In the genomic region with DNA sequence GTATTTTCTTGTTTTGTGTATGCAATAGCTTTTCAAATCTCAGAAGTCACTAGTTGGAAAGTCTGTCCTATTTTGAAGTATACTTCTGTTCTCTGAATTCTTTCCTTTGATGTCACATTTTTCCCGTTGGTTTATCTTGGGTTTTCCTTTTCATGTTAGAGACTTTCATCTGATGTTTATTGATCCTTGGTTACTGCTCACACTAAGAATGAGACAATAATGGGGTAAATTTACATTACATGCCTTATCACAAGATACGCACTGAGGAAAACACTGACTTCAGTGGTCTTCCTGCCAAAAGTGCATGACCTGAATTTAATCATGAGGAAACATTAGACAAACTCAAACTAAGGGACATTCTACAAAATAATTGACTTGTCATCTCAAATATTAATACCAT, we compare ENCODE assay signal across 1 cellular context.
A peak's percentile ranks its signal among the peaks of the same experiment; 100 is the strongest.
TF ChIP-seq lines count a peak whose summit lies in the region.

No MANE protein-coding gene starts in this region.

TF ChIP-seq in HepG2, 621 proteins besides CTCF, POLR2A, EP300 and RAD21 (continued from another document):
- TF ChIP-seq GABPA (IDR thresholded peaks at IDR 0.05; ENCODE audit: low read depth, low read length): no peak
- peak; percentile 19; the same call in 1 of the 2 replicates for TF ChIP-seq GABPA (CRISPR knock-in tag; IDR thresholded peaks at IDR 0.05; ENCODE audit: low read depth)
- TF ChIP-seq MAFG (CRISPR knock-in tag; IDR thresholded peaks at IDR 0.05): no peak
- TF ChIP-seq ZFP36 (IDR thresholded peaks at IDR 0.05; ENCODE audit: borderline replicate concordance, low read depth, low read length, partially characterized antibody): no peak
- TF ChIP-seq, protein P1, sequence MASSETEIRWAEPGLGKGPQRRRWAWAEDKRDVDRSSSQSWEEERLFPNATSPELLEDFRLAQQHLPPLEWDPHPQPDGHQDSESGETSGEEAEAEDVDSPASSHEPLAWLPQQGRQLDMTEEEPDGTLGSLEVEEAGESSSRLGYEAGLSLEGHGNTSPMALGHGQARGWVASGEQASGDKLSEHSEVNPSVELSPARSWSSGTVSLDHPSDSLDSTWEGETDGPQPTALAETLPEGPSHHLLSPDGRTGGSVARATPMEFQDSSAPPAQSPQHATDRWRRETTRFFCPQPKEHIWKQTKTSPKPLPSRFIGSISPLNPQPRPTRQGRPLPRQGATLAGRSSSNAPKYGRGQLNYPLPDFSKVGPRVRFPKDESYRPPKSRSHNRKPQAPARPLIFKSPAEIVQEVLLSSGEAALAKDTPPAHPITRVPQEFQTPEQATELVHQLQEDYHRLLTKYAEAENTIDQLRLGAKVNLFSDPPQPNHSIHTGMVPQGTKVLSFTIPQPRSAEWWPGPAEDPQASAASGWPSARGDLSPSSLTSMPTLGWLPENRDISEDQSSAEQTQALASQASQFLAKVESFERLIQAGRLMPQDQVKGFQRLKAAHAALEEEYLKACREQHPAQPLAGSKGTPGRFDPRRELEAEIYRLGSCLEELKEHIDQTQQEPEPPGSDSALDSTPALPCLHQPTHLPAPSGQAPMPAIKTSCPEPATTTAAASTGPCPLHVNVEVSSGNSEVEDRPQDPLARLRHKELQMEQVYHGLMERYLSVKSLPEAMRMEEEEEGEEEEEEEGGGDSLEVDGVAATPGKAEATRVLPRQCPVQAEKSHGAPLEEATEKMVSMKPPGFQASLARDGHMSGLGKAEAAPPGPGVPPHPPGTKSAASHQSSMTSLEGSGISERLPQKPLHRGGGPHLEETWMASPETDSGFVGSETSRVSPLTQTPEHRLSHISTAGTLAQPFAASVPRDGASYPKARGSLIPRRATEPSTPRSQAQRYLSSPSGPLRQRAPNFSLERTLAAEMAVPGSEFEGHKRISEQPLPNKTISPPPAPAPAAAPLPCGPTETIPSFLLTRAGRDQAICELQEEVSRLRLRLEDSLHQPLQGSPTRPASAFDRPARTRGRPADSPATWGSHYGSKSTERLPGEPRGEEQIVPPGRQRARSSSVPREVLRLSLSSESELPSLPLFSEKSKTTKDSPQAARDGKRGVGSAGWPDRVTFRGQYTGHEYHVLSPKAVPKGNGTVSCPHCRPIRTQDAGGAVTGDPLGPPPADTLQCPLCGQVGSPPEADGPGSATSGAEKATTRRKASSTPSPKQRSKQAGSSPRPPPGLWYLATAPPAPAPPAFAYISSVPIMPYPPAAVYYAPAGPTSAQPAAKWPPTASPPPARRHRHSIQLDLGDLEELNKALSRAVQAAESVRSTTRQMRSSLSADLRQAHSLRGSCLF (CRISPR knock-in tag; IDR thresholded peaks at IDR 0.05; ENCODE audit: borderline replicate concordance): no peak
- TF ChIP-seq, protein P2, sequence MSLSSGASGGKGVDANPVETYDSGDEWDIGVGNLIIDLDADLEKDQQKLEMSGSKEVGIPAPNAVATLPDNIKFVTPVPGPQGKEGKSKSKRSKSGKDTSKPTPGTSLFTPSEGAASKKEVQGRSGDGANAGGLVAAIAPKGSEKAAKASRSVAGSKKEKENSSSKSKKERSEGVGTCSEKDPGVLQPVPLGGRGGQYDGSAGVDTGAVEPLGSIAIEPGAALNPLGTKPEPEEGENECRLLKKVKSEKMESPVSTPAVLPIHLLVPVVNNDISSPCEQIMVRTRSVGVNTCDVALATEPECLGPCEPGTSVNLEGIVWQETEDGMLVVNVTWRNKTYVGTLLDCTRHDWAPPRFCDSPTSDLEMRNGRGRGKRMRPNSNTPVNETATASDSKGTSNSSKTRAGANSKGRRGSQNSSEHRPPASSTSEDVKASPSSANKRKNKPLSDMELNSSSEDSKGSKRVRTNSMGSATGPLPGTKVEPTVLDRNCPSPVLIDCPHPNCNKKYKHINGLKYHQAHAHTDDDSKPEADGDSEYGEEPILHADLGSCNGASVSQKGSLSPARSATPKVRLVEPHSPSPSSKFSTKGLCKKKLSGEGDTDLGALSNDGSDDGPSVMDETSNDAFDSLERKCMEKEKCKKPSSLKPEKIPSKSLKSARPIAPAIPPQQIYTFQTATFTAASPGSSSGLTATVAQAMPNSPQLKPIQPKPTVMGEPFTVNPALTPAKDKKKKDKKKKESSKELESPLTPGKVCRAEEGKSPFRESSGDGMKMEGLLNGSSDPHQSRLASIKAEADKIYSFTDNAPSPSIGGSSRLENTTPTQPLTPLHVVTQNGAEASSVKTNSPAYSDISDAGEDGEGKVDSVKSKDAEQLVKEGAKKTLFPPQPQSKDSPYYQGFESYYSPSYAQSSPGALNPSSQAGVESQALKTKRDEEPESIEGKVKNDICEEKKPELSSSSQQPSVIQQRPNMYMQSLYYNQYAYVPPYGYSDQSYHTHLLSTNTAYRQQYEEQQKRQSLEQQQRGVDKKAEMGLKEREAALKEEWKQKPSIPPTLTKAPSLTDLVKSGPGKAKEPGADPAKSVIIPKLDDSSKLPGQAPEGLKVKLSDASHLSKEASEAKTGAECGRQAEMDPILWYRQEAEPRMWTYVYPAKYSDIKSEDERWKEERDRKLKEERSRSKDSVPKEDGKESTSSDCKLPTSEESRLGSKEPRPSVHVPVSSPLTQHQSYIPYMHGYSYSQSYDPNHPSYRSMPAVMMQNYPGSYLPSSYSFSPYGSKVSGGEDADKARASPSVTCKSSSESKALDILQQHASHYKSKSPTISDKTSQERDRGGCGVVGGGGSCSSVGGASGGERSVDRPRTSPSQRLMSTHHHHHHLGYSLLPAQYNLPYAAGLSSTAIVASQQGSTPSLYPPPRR (CRISPR knock-in tag; IDR thresholded peaks at IDR 0.05; ENCODE audit: borderline replicate concordance): peak; percentile 93
- peak; percentile 83 for TF ChIP-seq FOXO1 (CRISPR knock-in tag; IDR thresholded peaks at IDR 0.05)
TF ChIP-seq in HepG2: peak in this region for 100.
